Comparison of ENCODE assay signal across 9 cellular contexts in the genomic region with DNA sequence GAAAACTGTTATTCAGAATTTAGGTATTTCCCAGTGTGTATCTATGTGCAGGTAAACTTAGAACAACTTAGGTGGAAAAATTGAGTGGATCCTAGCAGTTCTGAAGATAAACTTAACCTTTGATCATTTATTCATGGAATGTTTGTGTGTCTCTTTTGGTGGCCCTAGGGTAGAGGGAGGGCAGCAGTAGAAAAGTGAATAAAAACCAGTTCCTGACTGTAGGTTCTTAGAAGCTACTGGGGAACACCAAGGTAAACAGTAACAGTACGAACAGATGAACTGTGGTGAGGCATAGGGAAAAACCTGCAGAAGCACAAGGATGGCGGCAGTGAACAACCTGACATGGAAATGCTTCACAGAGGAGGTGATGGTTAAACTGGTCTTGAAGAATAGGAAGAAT. TPM values are rescaled to one million over a fixed set of nuclear protein-coding genes. Genes with fewer than 3 reads are reported as not detected.
A peak's percentile ranks its signal among the peaks of the same experiment; 100 is the strongest.
DNase-seq lines count a peak whose midpoint lies in the region; ATAC-seq and TF ChIP-seq lines count a peak whose summit lies in the region.
"Had no signal": no experiment of that assay in that cellular context is flagged by ENCODE, and none has a peak within 500 bp of the region (broad histone marks: within the 10 kb centered on the region; RNA-seq: fewer than 3 reads in every experiment).

No MANE protein-coding gene starts in this region.

- no peaks in the 10 kb centered on the region for H3K27me3 ChIP-seq in AG04450 (ENCODE audit: control insufficient read depth, insufficient read depth, low read length)

- peaks cover 4% of the 10 kb centered on the region for H3K36me3 ChIP-seq in KOPT-K1 (ENCODE audit: insufficient read depth, low read length)

- no peaks in the 10 kb centered on the region for H3K9me3 Mint-ChIP-seq in dendritic cell treated with granulocyte-macrophage colony-stimulating factor and Interleukin-4, amounts not matched to agents 40 ng/mL and 50 ng/mL, for 4 days
- no peaks in the 10 kb centered on the region for H3K9me3 Mint-ChIP-seq in nephron progenitor cell

- no peak overlapping the region for H3K27ac ChIP-seq in AG04450 (ENCODE audit: low read depth, low read length)
- peak overlapping the region; percentile 56 for H3K27ac ChIP-seq in KOPT-K1 (ENCODE audit: low read depth, low read length, poor library complexity, severe bottlenecking)

- POLR2A ChIA-PET in AG04450 (lab: Yijun Ruan, JAX), result no interaction called here

- H3K27me3 Mint-ChIP-seq in dendritic cell treated with granulocyte-macrophage colony-stimulating factor and Interleukin-4, amounts not matched to agents 40 ng/mL and 50 ng/mL, for 4 days, result peaks cover 2% of the 10 kb centered on the region
- H3K27me3 Mint-ChIP-seq in nephron progenitor cell (ENCODE audit: low read depth, poor library complexity), result peaks cover 29% of the 10 kb centered on the region

- CTCF ChIA-PET in AG04450 (lab: Charles Lee), result no interaction called here

- peaks cover 27% of the 10 kb centered on the region for H3K36me3 Mint-ChIP-seq in dendritic cell treated with granulocyte-macrophage colony-stimulating factor and Interleukin-4, amounts not matched to agents 40 ng/mL and 50 ng/mL, for 4 days (ENCODE audit: low read depth)
- H3K36me3 Mint-ChIP-seq in nephron progenitor cell (ENCODE audit: low read depth), result no peaks in the 10 kb centered on the region

- H3K9me3 ChIP-seq in AG04450 (ENCODE audit: control insufficient read depth, insufficient read depth, low read length) (no peaks in the 10 kb centered on the region), KOPT-K1 (ENCODE audit: insufficient read depth, low read length, poor library complexity, severe bottlenecking) (no peaks in the 10 kb centered on the region)

- DNase-seq in AG04450 (ENCODE audit: low read depth, low spot score) (no peak), nephron progenitor cell (no peak), occipital lobe (lab: John Stamatoyannopoulos, UW) (no peak), NCI-H510A treated with DMSO at 0.1 percent for 48 hours (lab: John Stamatoyannopoulos, UW) (no peak)
- DNase-seq: aorta had no signal

- peak overlapping the region; percentile 20 for H3K4me3 ChIP-seq in AG04450 (ENCODE audit: low read depth, low read length)

- H3K4me1 Mint-ChIP-seq in dendritic cell treated with granulocyte-macrophage colony-stimulating factor and Interleukin-4, amounts not matched to agents 40 ng/mL and 50 ng/mL, for 4 days (ENCODE audit: low read depth), result peaks cover 52% of the 10 kb centered on the region
- H3K4me1 Mint-ChIP-seq in nephron progenitor cell, result peaks cover 44% of the 10 kb centered on the region

- intact Hi-C loops in dendritic cell treated with granulocyte-macrophage colony-stimulating factor and Interleukin-4, amounts not matched to agents 40 ng/mL and 50 ng/mL, for 4 days (cut with micrococcal nuclease), result no loop called here

- TF ChIP-seq CTCF in AG04450 (IDR thresholded peaks at IDR 0.05; ENCODE audit: low read depth, low read length) (no peak), nephron progenitor cell (IDR thresholded peaks at IDR 0.05) (no peak)

- H3K4me3 Mint-ChIP-seq in dendritic cell treated with granulocyte-macrophage colony-stimulating factor and Interleukin-4, amounts not matched to agents 40 ng/mL and 50 ng/mL, for 4 days, result peak overlapping the region; percentile 60
- H3K4me3 Mint-ChIP-seq in nephron progenitor cell, result peak overlapping the region; percentile 51

- ATAC-seq in HG03442 (IDR thresholded peaks at IDR 0.05; ENCODE audit: unreplicated experiment) (no peak), GM18909 (IDR thresholded peaks at IDR 0.05; ENCODE audit: poor library complexity, unreplicated experiment) (no peak)

- H3K27ac Mint-ChIP-seq in dendritic cell treated with granulocyte-macrophage colony-stimulating factor and Interleukin-4, amounts not matched to agents 40 ng/mL and 50 ng/mL, for 4 days, result peak overlapping the region; percentile 88
- H3K27ac Mint-ChIP-seq in nephron progenitor cell, result no peak overlapping the region

RNA-seq across cellular contexts. Expression of gene SNRK, which starts 2.5 kb away (rescaled TPM):
- 10.6 and 11.4 TPM in 2 replicates for polyA plus RNA-seq in AG04450 (2011; rRNA removed)
- 32.4 and 33.8 TPM in 2 replicates for polyA minus RNA-seq in AG04450 (2011; rRNA and poly(A)+ RNA removed)
- total RNA-seq in occipital lobe, result 77.5 TPM
